2 cellular contexts compared by ENCODE assay signal in genomic region chr1:92936865-92937264, GRCh38.
TF ChIP-seq lines count a peak whose summit lies in the region.

No MANE protein-coding gene starts in this region.

TF ChIP-seq in HEK293, 187 proteins besides CTCF, POLR2A, EP300 and RAD21 (continued from another document):
- peak; percentile 79 for TF ChIP-seq PRDM6 (tag by site-specific recombination; IDR thresholded peaks at IDR 0.05)
- no peak for TF ChIP-seq ZFHX2 (tag by site-specific recombination; conservative IDR thresholded peaks at IDR 0.05)

TF ChIP-seq in HepG2, 621 proteins besides CTCF, POLR2A, EP300 and RAD21 (continued from another document):
- no peak for TF ChIP-seq MLXIP (CRISPR knock-in tag; IDR thresholded peaks at IDR 0.05; ENCODE audit: borderline replicate concordance)
TF ChIP-seq in HepG2: peak in this region for 0.
